In genomic region chr2:37448342-37449120, GRCh38 we compare ENCODE assay signal across 21 cellular contexts.
DNase-seq lines count a peak whose midpoint lies in the region; ATAC-seq, FAIRE-seq and TF ChIP-seq lines count a peak whose summit lies in the region.
"Had no signal": no experiment of that assay in that cellular context is flagged by ENCODE, and none has a peak within 500 bp of the region (broad histone marks: within the 10 kb centered on the region; RNA-seq: fewer than 3 reads in every experiment).

No MANE protein-coding gene starts in this region.

- H4K20me1 ChIP-seq in Loucy (ENCODE audit: insufficient read depth, low read length, poor library complexity, severe bottlenecking) (no peaks in the 10 kb centered on the region), astrocyte (ENCODE audit: insufficient read depth, low read length) (no peaks in the 10 kb centered on the region), osteoblast (ENCODE audit: insufficient read depth, low read length) (no peaks in the 10 kb centered on the region)

- H3K4me2 ChIP-seq in Loucy (ENCODE audit: low read depth, low read length, poor library complexity, severe bottlenecking) (no peak overlapping the region), astrocyte (ENCODE audit: low read length) (no peak overlapping the region), mesendoderm (ENCODE audit: low read length) (no peak overlapping the region), osteoblast (ENCODE audit: insufficient read depth, low read length) (peak overlapping the region; percentile 3)

- H2AFZ ChIP-seq in Loucy (ENCODE audit: low read length): 0 out of 2 replicates have a peak overlapping the region, but pooled peaks have one; percentile 38
- no peak overlapping the region for H2AFZ ChIP-seq in astrocyte (ENCODE audit: low read depth, low read length)
- H2AFZ ChIP-seq in osteoblast (ENCODE audit: low read length): no peak overlapping the region

- peaks cover 2% of the 10 kb centered on the region for H3K9me3 Mint-ChIP-seq in astrocyte (ENCODE audit: unreplicated experiment)
- peaks cover 0 to 2% of the 10 kb centered on the region in 2 donors for H3K9me3 Mint-ChIP-seq in stimulated activated naive B cell treated with anti-CD40 and anti-IgM and Interleukin-4, amounts not matched to agents 10 μg/mL and 1 μg/mL and 100 μg/mL, for 72 hours
- H3K9me3 Mint-ChIP-seq: HFFc6 had no signal

- no peak overlapping the region for H2BK120ac ChIP-seq in mesendoderm (ENCODE audit: low read depth, low read length)

- H3K36me3 Mint-ChIP-seq in astrocyte (ENCODE audit: low read depth, unreplicated experiment): no peaks in the 10 kb centered on the region
- H3K36me3 Mint-ChIP-seq in stimulated activated naive B cell treated with anti-CD40 and anti-IgM and Interleukin-4, amounts not matched to agents 10 μg/mL and 1 μg/mL and 100 μg/mL, for 72 hours: no peaks in the 10 kb centered on the region
- H3K36me3 Mint-ChIP-seq: CD4-positive, alpha-beta memory T cell had no signal

- no peak overlapping the region for H2BK5ac ChIP-seq in mesendoderm (ENCODE audit: low read length)

- WGBS in mesendoderm (ENCODE audit: extremely low coverage, insufficient coverage, low lambda C conversion rate): no CpG with 5 or more reads among the region's 3 CpGs
- WGBS in transverse colon (ENCODE audit: low coverage in 1 of 2), 2 donors: 87 to 96% methylated on average over 2 to 3 of the region's 3 CpGs

- peak overlapping the region; percentile 15 for H3K23ac ChIP-seq in mesendoderm (ENCODE audit: low read length)

- H3K4me3 ChIP-seq in Loucy (ENCODE audit: low read length, poor library complexity, severe bottlenecking) (no peak overlapping the region), astrocyte (ENCODE audit: insufficient read depth, low read depth, low read length) (no peak overlapping the region), mesendoderm (ENCODE audit: low read length) (no peak overlapping the region), osteoblast (ENCODE audit: insufficient read depth, low read length) (no peak overlapping the region), vagina (no peak overlapping the region), transverse colon (no peak overlapping the region)
- H3K4me3 ChIP-seq: HAP-1 had no signal

- H3F3A ChIP-seq in Loucy (ENCODE audit: low read depth): no peaks in the 10 kb centered on the region

- TF ChIP-seq EP300 in transverse colon (IDR thresholded peaks at IDR 0.05; ENCODE audit: low read depth): no peak

- H3K4me1 Mint-ChIP-seq in astrocyte (ENCODE audit: low read depth, unreplicated experiment): peaks cover 2% of the 10 kb centered on the region
- no peaks in the 10 kb centered on the region for H3K4me1 Mint-ChIP-seq in stimulated activated naive B cell treated with anti-CD40 and anti-IgM and Interleukin-4, amounts not matched to agents 10 μg/mL and 1 μg/mL and 100 μg/mL, for 72 hours

- H3K4ac ChIP-seq in mesendoderm (ENCODE audit: low read depth, low read length): no peak overlapping the region

- DNase-seq in astrocyte (ENCODE audit: low read depth) (peak; percentile 32), mesendoderm (no peak), osteoblast (ENCODE audit: insufficient read length, low spot score, missing footprints) (peak; percentile 58), SIG-M5 (lab: John Stamatoyannopoulos, UW) (no peak), vagina (ENCODE audit: extremely low spot score in 2 of 2) (no peak), transverse colon (no peak)
- no peak for DNase-seq in stimulated activated naive B cell treated with anti-CD40 and anti-IgM and Interleukin-4, amounts not matched to agents 10 μg/mL and 1 μg/mL and 100 μg/mL, for 72 hours
- DNase-seq: C1 segment of cervical spinal cord; Calu3; CD4-positive, alpha-beta memory T cell; COR-L47; DMS53; DMS79 treated with DMSO at 0.1 percent for 48 hours; GF-D8; GOT3; HFFc6 had no signal

- H3K36me3 ChIP-seq in Loucy (ENCODE audit: insufficient read depth, low read length) (no peaks in the 10 kb centered on the region), astrocyte (ENCODE audit: insufficient read depth, low read length) (no peaks in the 10 kb centered on the region), mesendoderm (ENCODE audit: control insufficient read depth, insufficient read depth, low read length) (no peaks in the 10 kb centered on the region), osteoblast (ENCODE audit: insufficient read depth, low read length) (no peaks in the 10 kb centered on the region), vagina (no peaks in the 10 kb centered on the region), transverse colon (no peaks in the 10 kb centered on the region)
- H3K36me3 ChIP-seq: HAP-1 had no signal

- no peaks in the 10 kb centered on the region for H3K9me3 ChIP-seq in Loucy (ENCODE audit: insufficient read depth, low read depth, low read length)
- no peaks in the 10 kb centered on the region for H3K9me3 ChIP-seq in astrocyte (ENCODE audit: insufficient read depth, low read depth, low read length)
- H3K9me3 ChIP-seq in osteoblast (ENCODE audit: low read depth, low read length): no peaks in the 10 kb centered on the region
- no peaks in the 10 kb centered on the region for H3K9me3 ChIP-seq in vagina
- no peaks in the 10 kb centered on the region for H3K9me3 ChIP-seq in transverse colon
- H3K9me3 ChIP-seq: HAP-1 had no signal

- no peak for FAIRE-seq in astrocyte (lab: Jason Lieb, UNC)
- FAIRE-seq: GM12891, GM18507, H54 had no signal

- H3K27ac ChIP-seq in astrocyte (ENCODE audit: low read depth, low read length) (no peak overlapping the region), mesendoderm (ENCODE audit: low read depth, low read length) (no peak overlapping the region), osteoblast (ENCODE audit: low read depth, low read length) (peak overlapping the region; percentile 35), vagina (no peak overlapping the region), transverse colon (no peak overlapping the region)

- no peak overlapping the region for H3K4me3 Mint-ChIP-seq in astrocyte (ENCODE audit: unreplicated experiment)
- H3K4me3 Mint-ChIP-seq in stimulated activated naive B cell treated with anti-CD40 and anti-IgM and Interleukin-4, amounts not matched to agents 10 μg/mL and 1 μg/mL and 100 μg/mL, for 72 hours: no peak overlapping the region
- H3K4me3 Mint-ChIP-seq: CD4-positive, alpha-beta memory T cell; HFFc6 had no signal

- H3K27me3 ChIP-seq in Loucy (ENCODE audit: insufficient read depth, low read length, poor library complexity, severe bottlenecking) (no peaks in the 10 kb centered on the region), astrocyte (ENCODE audit: insufficient read depth, low read length) (no peaks in the 10 kb centered on the region), mesendoderm (ENCODE audit: insufficient read depth, low read length, poor library complexity) (no peaks in the 10 kb centered on the region), osteoblast (ENCODE audit: insufficient read depth, low read length) (no peaks in the 10 kb centered on the region), vagina (no peaks in the 10 kb centered on the region), transverse colon (no peaks in the 10 kb centered on the region)

- H3K79me2 ChIP-seq in Loucy (ENCODE audit: insufficient read depth, low read length) (no peaks in the 10 kb centered on the region), astrocyte (ENCODE audit: insufficient read depth, low read length) (no peaks in the 10 kb centered on the region), mesendoderm (ENCODE audit: control insufficient read depth, insufficient read depth, low read length) (no peaks in the 10 kb centered on the region), osteoblast (ENCODE audit: insufficient read depth, low read length) (no peaks in the 10 kb centered on the region)

- in situ Hi-C loops in transverse colon (cut with MboI; ENCODE audit: low pct_ligation_motif_present in 1 of 4, low pct_unique_long_range_greater_than_20kb in 1 of 4, low sequenced_read_pairs in 3 of 4): no loop called here

- H3K9me2 ChIP-seq in Loucy (replicated peaks; ENCODE audit: low read depth, low read length): no peaks in the 10 kb centered on the region

- no peak overlapping the region for H3K27ac Mint-ChIP-seq in astrocyte (ENCODE audit: unreplicated experiment)
- no peak overlapping the region for H3K27ac Mint-ChIP-seq in stimulated activated naive B cell treated with anti-CD40 and anti-IgM and Interleukin-4, amounts not matched to agents 10 μg/mL and 1 μg/mL and 100 μg/mL, for 72 hours
- H3K27ac Mint-ChIP-seq: CD4-positive, alpha-beta memory T cell; HFFc6 had no signal

- no peak for TF ChIP-seq POLR2A in vagina (IDR thresholded peaks at IDR 0.05)
- no peak for TF ChIP-seq POLR2A in transverse colon (IDR thresholded peaks at IDR 0.05)

- H3K9ac ChIP-seq in Loucy (ENCODE audit: low read depth, low read length, poor library complexity, severe bottlenecking) (no peak overlapping the region), astrocyte (ENCODE audit: low read length) (no peak overlapping the region), mesendoderm (ENCODE audit: low read length) (no peak overlapping the region)

- no peak overlapping the region for H2AK5ac ChIP-seq in mesendoderm (ENCODE audit: low read length)

- H4K8ac ChIP-seq in mesendoderm (ENCODE audit: low read depth, low read length): no peak overlapping the region

- intact Hi-C loops in vagina (cut with DNase I) (no loop called here), transverse colon (cut with DNase I; ENCODE audit: low total_unique reads) (no loop called here)

- no peak overlapping the region for H3K56ac ChIP-seq in mesendoderm (ENCODE audit: low read length)

- no peak overlapping the region for H3K18ac ChIP-seq in mesendoderm (ENCODE audit: low read length)

- H2BK15ac ChIP-seq in mesendoderm (replicated peaks; ENCODE audit: low read depth): no peak overlapping the region

- H3K79me1 ChIP-seq in mesendoderm (ENCODE audit: low read length): no peaks in the 10 kb centered on the region

- H3K4me1 ChIP-seq in Loucy (ENCODE audit: insufficient read depth, low read length, poor library complexity, severe bottlenecking) (peaks cover 30% of the 10 kb centered on the region), astrocyte (ENCODE audit: insufficient read depth, low read length) (peaks cover 4% of the 10 kb centered on the region), mesendoderm (ENCODE audit: control insufficient read depth, low read depth, low read length) (no peaks in the 10 kb centered on the region), osteoblast (ENCODE audit: insufficient read depth, low read length) (peaks cover 24% of the 10 kb centered on the region), vagina (peaks cover 8% of the 10 kb centered on the region), transverse colon (peaks cover 0 to 16% (median 2%) of the 10 kb centered on the region in 4 donors)

- peaks cover 3% of the 10 kb centered on the region for H3K27me3 Mint-ChIP-seq in astrocyte (ENCODE audit: low read depth, unreplicated experiment)
- H3K27me3 Mint-ChIP-seq in stimulated activated naive B cell treated with anti-CD40 and anti-IgM and Interleukin-4, amounts not matched to agents 10 μg/mL and 1 μg/mL and 100 μg/mL, for 72 hours: peaks cover 7 to 12% of the 10 kb centered on the region in 2 donors

- TF ChIP-seq CTCF in Loucy (conservative IDR thresholded peaks at IDR 0.05; ENCODE audit: low read length) (no peak), astrocyte (IDR thresholded peaks at IDR 0.05; ENCODE audit: insufficient read depth, low read depth, low read length) (no peak), osteoblast (IDR thresholded peaks at IDR 0.05; ENCODE audit: extremely low read depth, low read depth, low read length) (no peak), vagina (IDR thresholded peaks at IDR 0.05) (no peak), transverse colon (IDR thresholded peaks at IDR 0.05) (no peak)

- no peak for ATAC-seq in stimulated activated naive B cell treated with anti-CD40 and anti-IgM and Interleukin-4, amounts not matched to agents 10 μg/mL and 1 μg/mL and 100 μg/mL, for 72 hours (replicated peaks)

- H4K5ac ChIP-seq in mesendoderm (ENCODE audit: low read length): no peak overlapping the region

Comparison
In these comparisons a context has a peak if more than half of its experiments do, and no peak if none do; other contexts are left out.
1. DNase-seq: peak in astrocyte (single experiment) and osteoblast (single experiment); none in mesendoderm (single experiment), SIG-M5 (single experiment), stimulated activated naive B cell treated with anti-CD40 and anti-IgM and Interleukin-4, amounts not matched to agents 10 μg/mL and 1 μg/mL and 100 μg/mL, for 72 hours (single experiment), vagina (0 of 2) and transverse colon (single experiment).